20 cellular contexts compared by ENCODE assay signal in genomic region chr5:73947876-73948275, GRCh38.
DNase-seq lines count a peak whose midpoint lies in the region; ATAC-seq and TF ChIP-seq lines count a peak whose summit lies in the region.
"Had no signal": no experiment of that assay in that cellular context is flagged by ENCODE, and none has a peak within 500 bp of the region (broad histone marks: within the 10 kb centered on the region; RNA-seq: fewer than 3 reads in every experiment).

No MANE protein-coding gene starts in this region.

- H3K9me3 ChIP-seq in GM23248 (ENCODE audit: low read depth) (no peaks in the 10 kb centered on the region), osteoblast (ENCODE audit: low read depth, low read length) (no peaks in the 10 kb centered on the region), endodermal cell (ENCODE audit: control insufficient read depth, low read length) (peaks cover 7% of the 10 kb centered on the region)
- H3K9me3 ChIP-seq: HAP-1, prostate gland had no signal

- no peak overlapping the region for H3K27ac Mint-ChIP-seq in endodermal cell
- H3K27ac Mint-ChIP-seq: activated CD4-positive, alpha-beta T cell treated with anti-CD3 and anti-CD28 coated beads for 36 hours; activated CD8-positive, alpha-beta memory T cell treated with anti-CD3 and anti-CD28 coated beads, Interleukin-2, amount 10 ng/mL, durations not matched to agents 7 days and 5 days had no signal

- in situ Hi-C loops in GM23248 (cut with MboI) = no loop called here

- H3K36me3 ChIP-seq in GM23248 (ENCODE audit: low read depth) = no peaks in the 10 kb centered on the region
- H3K36me3 ChIP-seq in osteoblast (ENCODE audit: insufficient read depth, low read length) = no peaks in the 10 kb centered on the region
- no peaks in the 10 kb centered on the region for H3K36me3 ChIP-seq in endodermal cell (ENCODE audit: control insufficient read depth, insufficient read depth, low read length)
- H3K36me3 ChIP-seq: cardiac muscle cell, HAP-1, prostate gland, spleen had no signal

- no peaks in the 10 kb centered on the region for H3K9me2 ChIP-seq in GM23248 (ENCODE audit: insufficient read depth)

- H3F3A ChIP-seq in GM23248 (ENCODE audit: insufficient read depth) = peaks cover 17% of the 10 kb centered on the region

- no peaks in the 10 kb centered on the region for H3K9me3 Mint-ChIP-seq in endodermal cell

- H3K27me3 ChIP-seq in GM23248 (replicated peaks; ENCODE audit: insufficient read depth) (no peaks in the 10 kb centered on the region), osteoblast (ENCODE audit: insufficient read depth, low read length) (no peaks in the 10 kb centered on the region), endodermal cell (ENCODE audit: control insufficient read depth, insufficient read depth, low read length, poor library complexity, severe bottlenecking) (no peaks in the 10 kb centered on the region)
- H3K27me3 ChIP-seq: cardiac muscle cell had no signal

- H3K4me3 Mint-ChIP-seq in endodermal cell = no peak overlapping the region
- H3K4me3 Mint-ChIP-seq: activated CD4-positive, alpha-beta T cell treated with anti-CD3 and anti-CD28 coated beads for 36 hours; activated CD8-positive, alpha-beta memory T cell treated with anti-CD3 and anti-CD28 coated beads, Interleukin-2, amount 10 ng/mL, durations not matched to agents 7 days and 5 days had no signal

- H3K4me3 ChIP-seq in GM23248 (no peak overlapping the region), osteoblast (ENCODE audit: insufficient read depth, low read length) (no peak overlapping the region), endodermal cell (ENCODE audit: low read length) (no peak overlapping the region)
- H3K4me3 ChIP-seq: cardiac muscle cell, gastroesophageal sphincter, HAP-1, prostate gland, spleen had no signal

- no peak for DNase-seq in GM23248
- peak; percentile 61 for DNase-seq in NCI-H1436 (lab: John Stamatoyannopoulos, UW)
- peak; percentile 83 for DNase-seq in NCI-H774 (lab: John Stamatoyannopoulos, UW)
- no peak for DNase-seq in osteoblast (ENCODE audit: insufficient read length, low spot score, missing footprints)
- no peak for DNase-seq in endodermal cell
- no peak for DNase-seq in T1000 (lab: John Stamatoyannopoulos, UW)
- DNase-seq: activated CD4-positive, alpha-beta T cell treated with anti-CD3 and anti-CD28 coated beads for 36 hours; activated CD8-positive, alpha-beta memory T cell treated with anti-CD3 and anti-CD28 coated beads, Interleukin-2, amount 10 ng/mL, durations not matched to agents 7 days and 5 days; AML-193; Kasumi-1; NCI-H187 treated with DMSO at 0.1 percent for 48 hours; NCI-H526 treated with DMSO at 0.1 percent for 48 hours; nephron progenitor cell; spleen had no signal

- peaks cover 20% of the 10 kb centered on the region for H3K4me1 ChIP-seq in GM23248 (ENCODE audit: insufficient read depth)
- H3K4me1 ChIP-seq in osteoblast (ENCODE audit: insufficient read depth, low read length) = peaks cover 31% of the 10 kb centered on the region
- H3K4me1 ChIP-seq in endodermal cell (ENCODE audit: control insufficient read depth, insufficient read depth, low read length) = no peaks in the 10 kb centered on the region
- H3K4me1 ChIP-seq: HAP-1, prostate gland, spleen had no signal

- WGBS in GM23248 (ENCODE audit: low coverage in 1 of 2, low lambda C conversion rate in 2 of 2, missing lambda C conversion rate in 2 of 2), 2 experiments = 17 to 19% methylated on average over 5 of the region's 5 CpGs
- WGBS in endodermal cell (ENCODE audit: insufficient coverage in 1 of 2, insufficient read length in 1 of 2), 2 experiments = 60 to 82% methylated on average over 2 to 5 of the region's 5 CpGs

- H3K27ac ChIP-seq in GM23248 (peak overlapping the region; percentile 63), osteoblast (ENCODE audit: low read depth, low read length) (peak overlapping the region; percentile 56), endodermal cell (ENCODE audit: low read depth, low read length) (no peak overlapping the region)
- H3K27ac ChIP-seq: cardiac muscle cell, gastroesophageal sphincter, prostate gland, spleen had no signal

- no peaks in the 10 kb centered on the region for H3K36me3 Mint-ChIP-seq in endodermal cell (ENCODE audit: low read depth)
- H3K36me3 Mint-ChIP-seq: activated CD8-positive, alpha-beta memory T cell treated with anti-CD3 and anti-CD28 coated beads, Interleukin-2, amount 10 ng/mL, durations not matched to agents 7 days and 5 days had no signal

- TF ChIP-seq CTCF in osteoblast (IDR thresholded peaks at IDR 0.05; ENCODE audit: extremely low read depth, low read depth, low read length) = no peak
- TF ChIP-seq CTCF in endodermal cell (conservative IDR thresholded peaks at IDR 0.05) = no peak

- no peaks in the 10 kb centered on the region for H3K27me3 Mint-ChIP-seq in endodermal cell (ENCODE audit: insufficient read depth)

- H2AFZ ChIP-seq in GM23248 = peak overlapping the region; percentile 52
- no peak overlapping the region for H2AFZ ChIP-seq in osteoblast (ENCODE audit: low read length)

- H3K4me2 ChIP-seq in GM23248 (ENCODE audit: unreplicated experiment) = peak overlapping the region; percentile 52
- H3K4me2 ChIP-seq in osteoblast (ENCODE audit: insufficient read depth, low read length) = peak overlapping the region; percentile 48

- H3K79me2 ChIP-seq in GM23248 (ENCODE audit: insufficient read depth) = no peaks in the 10 kb centered on the region
- no peaks in the 10 kb centered on the region for H3K79me2 ChIP-seq in osteoblast (ENCODE audit: insufficient read depth, low read length)

- H3K9ac ChIP-seq in GM23248 = 0 out of 2 replicates have a peak overlapping the region, but pooled peaks have one; percentile 18
- no peak overlapping the region for H3K9ac ChIP-seq in endodermal cell (ENCODE audit: extremely low read depth, low read length, poor library complexity, severe bottlenecking)

- no peaks in the 10 kb centered on the region for H3K4me1 Mint-ChIP-seq in endodermal cell
- H3K4me1 Mint-ChIP-seq: activated CD4-positive, alpha-beta T cell treated with anti-CD3 and anti-CD28 coated beads for 36 hours; activated CD8-positive, alpha-beta memory T cell treated with anti-CD3 and anti-CD28 coated beads, Interleukin-2, amount 10 ng/mL, durations not matched to agents 7 days and 5 days had no signal

- no peaks in the 10 kb centered on the region for H4K20me1 ChIP-seq in GM23248 (ENCODE audit: insufficient read depth)
- no peaks in the 10 kb centered on the region for H4K20me1 ChIP-seq in osteoblast (ENCODE audit: insufficient read depth, low read length)

- no peak for ATAC-seq in GM18861 (IDR thresholded peaks at IDR 0.05; ENCODE audit: unreplicated experiment)
- ATAC-seq in GM19351 (IDR thresholded peaks at IDR 0.05; ENCODE audit: unreplicated experiment) = no peak
- ATAC-seq: activated CD4-positive, alpha-beta T cell treated with anti-CD3 and anti-CD28 coated beads for 36 hours; activated CD8-positive, alpha-beta memory T cell treated with anti-CD3 and anti-CD28 coated beads, Interleukin-2, amount 10 ng/mL, durations not matched to agents 7 days and 5 days; gastroesophageal sphincter had no signal

Comparison
In these comparisons a context has a peak if more than half of its experiments do, and no peak if none do; other contexts are left out.
1. DNase-seq: peak in NCI-H1436 (single experiment) and NCI-H774 (single experiment); none in GM23248 (single experiment), osteoblast (single experiment), endodermal cell (single experiment) and T1000 (single experiment).